In genomic region chr5:134420326-134420725, GRCh38 we compare ENCODE assay signal across 24 cellular contexts. TPM values are rescaled to one million over a fixed set of nuclear protein-coding genes. Genes with fewer than 3 reads are reported as not detected.
DNase-seq lines count a peak whose midpoint lies in the region; ATAC-seq, FAIRE-seq and TF ChIP-seq lines count a peak whose summit lies in the region.
"Had no signal": no experiment of that assay in that cellular context is flagged by ENCODE, and none has a peak within 500 bp of the region (broad histone marks: within the 10 kb centered on the region; RNA-seq: fewer than 3 reads in every experiment).

No MANE protein-coding gene starts in this region.

- no peaks in the 10 kb centered on the region for H3K36me3 ChIP-seq in astrocyte (ENCODE audit: insufficient read depth, low read length)
- H3K36me3 ChIP-seq: esophagus squamous epithelium, heart right ventricle, lower lobe of right lung, neutrophil, Peyer's patch, spleen, upper lobe of right lung, WERI-Rb-1 had no signal

- H3K36me3 Mint-ChIP-seq in astrocyte (ENCODE audit: low read depth, unreplicated experiment), result no peaks in the 10 kb centered on the region
- H3K36me3 Mint-ChIP-seq in endothelial cell (ENCODE audit: low read depth, unreplicated experiment), result no peaks in the 10 kb centered on the region

- H2AFZ ChIP-seq in astrocyte (ENCODE audit: low read depth, low read length), result no peak overlapping the region

- H3K79me2 ChIP-seq in astrocyte (ENCODE audit: insufficient read depth, low read length), result no peaks in the 10 kb centered on the region

- FAIRE-seq in astrocyte (lab: Jason Lieb, UNC), result no peak

- ATAC-seq in GM18907 (IDR thresholded peaks at IDR 0.05; ENCODE audit: unreplicated experiment), result no peak
- ATAC-seq: heart right ventricle, lower lobe of right lung, upper lobe of right lung had no signal

- H3K9me3 Mint-ChIP-seq in astrocyte (ENCODE audit: unreplicated experiment) (no peaks in the 10 kb centered on the region), endothelial cell (ENCODE audit: unreplicated experiment) (no peaks in the 10 kb centered on the region)

- H3K4me1 ChIP-seq in astrocyte (ENCODE audit: insufficient read depth, low read length), result no peaks in the 10 kb centered on the region
- H3K4me1 ChIP-seq: esophagus squamous epithelium, heart right ventricle, lower lobe of right lung, spleen, upper lobe of right lung had no signal

- peak; percentile 30 for DNase-seq in DMS53 (lab: John Stamatoyannopoulos, UW)
- DNase-seq in DMS53 treated with DMSO at 0.1 percent for 48 hours (lab: John Stamatoyannopoulos, UW; ENCODE audit: unreplicated experiment), result no peak
- peak; percentile 11 for DNase-seq in astrocyte (ENCODE audit: low read depth)
- peak; percentile 22 for DNase-seq in fibroblast of the aortic adventitia (ENCODE audit: low read depth)
- DNase-seq in endothelial cell (ENCODE audit: low spot score), result no peak
- DNase-seq in activated T-cell treated with anti-CD3 and anti-CD28 coated beads, Interleukin-2, amount 50 U/mL, for 1 hour, result no peak
- DNase-seq in AG08395 (ENCODE audit: low spot score), result no peak
- DNase-seq: activated naive CD4-positive, alpha-beta T cell; aorta; effector memory CD4-positive, alpha-beta T cell; esophagus squamous epithelium; GF-D8; heart right ventricle; Karpas-422; lower lobe of right lung; NCI-H1092; Peyer's patch; spleen; upper lobe of right lung; WERI-Rb-1 had no signal

- TF ChIP-seq CTCF in astrocyte (IDR thresholded peaks at IDR 0.05; ENCODE audit: insufficient read depth, low read depth, low read length) (no peak), fibroblast of the aortic adventitia (IDR thresholded peaks at IDR 0.05; ENCODE audit: insufficient read depth, low read length) (no peak), endothelial cell (IDR thresholded peaks at IDR 0.05; ENCODE audit: unreplicated experiment) (no peak)

- no peak overlapping the region for H3K27ac ChIP-seq in astrocyte (ENCODE audit: low read depth, low read length)
- H3K27ac ChIP-seq: 22Rv1, esophagus squamous epithelium, heart right ventricle, lower lobe of right lung, neutrophil, SK-N-MC, spleen, upper lobe of right lung, WERI-Rb-1 had no signal

- H3K27me3 Mint-ChIP-seq in astrocyte (ENCODE audit: low read depth, unreplicated experiment), result no peaks in the 10 kb centered on the region
- H3K27me3 Mint-ChIP-seq in endothelial cell (ENCODE audit: unreplicated experiment), result peaks cover 2% of the 10 kb centered on the region

- H4K20me1 ChIP-seq in astrocyte (ENCODE audit: insufficient read depth, low read length), result no peaks in the 10 kb centered on the region

- H3K4me2 ChIP-seq in astrocyte (ENCODE audit: low read length), result no peak overlapping the region

- H3K27ac Mint-ChIP-seq in astrocyte (ENCODE audit: unreplicated experiment) (peak overlapping the region; percentile 27), endothelial cell (ENCODE audit: unreplicated experiment) (no peak overlapping the region)

- H3K4me1 Mint-ChIP-seq in astrocyte (ENCODE audit: low read depth, unreplicated experiment), result peaks cover 2% of the 10 kb centered on the region
- H3K4me1 Mint-ChIP-seq in endothelial cell (ENCODE audit: unreplicated experiment), result no peaks in the 10 kb centered on the region

- H3K4me3 ChIP-seq in astrocyte (ENCODE audit: insufficient read depth, low read depth, low read length) (no peak overlapping the region), fibroblast of the aortic adventitia (ENCODE audit: low read depth, low read length) (no peak overlapping the region)
- H3K4me3 ChIP-seq: esophagus squamous epithelium, heart right ventricle, lower lobe of right lung, Peyer's patch, SK-N-MC, spleen, upper lobe of right lung had no signal

- no peaks in the 10 kb centered on the region for H3K9me3 ChIP-seq in astrocyte (ENCODE audit: insufficient read depth, low read depth, low read length)
- H3K9me3 ChIP-seq: neutrophil, Peyer's patch, upper lobe of right lung had no signal

- no peaks in the 10 kb centered on the region for H3K27me3 ChIP-seq in astrocyte (ENCODE audit: insufficient read depth, low read length)
- H3K27me3 ChIP-seq: esophagus squamous epithelium, heart right ventricle, neutrophil, Peyer's patch, spleen, upper lobe of right lung had no signal

- no peak overlapping the region for H3K4me3 Mint-ChIP-seq in astrocyte (ENCODE audit: unreplicated experiment)
- H3K4me3 Mint-ChIP-seq in endothelial cell (ENCODE audit: unreplicated experiment), result no peak overlapping the region

- H3K9ac ChIP-seq in astrocyte (ENCODE audit: low read length), result no peak overlapping the region

RNA-seq across cellular contexts. Expression of gene CDKN2AIPNL, which starts 8.6 kb away (rescaled TPM):
- total RNA-seq in astrocyte, result 22.1 and 22.8 TPM in 2 replicates
- 6.5 and 36.3 TPM in 2 replicates for total RNA-seq in fibroblast of the aortic adventitia (ENCODE audit: low replicate concordance)
- total RNA-seq in endothelial cell (ENCODE audit: unreplicated experiment), result 26.2 TPM

RNA-seq across cellular contexts. Expression of gene UBE2B, which starts 49.0 kb away (rescaled TPM):
- 97.1 and 97.8 TPM in 2 replicates for total RNA-seq in astrocyte
- total RNA-seq in fibroblast of the aortic adventitia (ENCODE audit: low replicate concordance), result 19.8 and 49.1 TPM in 2 replicates
- total RNA-seq in endothelial cell (ENCODE audit: unreplicated experiment), result 63.0 TPM

RNA-seq across cellular contexts. Expression of gene CDKL3, which starts 53.4 kb away (rescaled TPM):
- total RNA-seq in astrocyte (4.0 and 5.7 TPM in 2 replicates), fibroblast of the aortic adventitia (ENCODE audit: low replicate concordance) (0.25 and 4.4 TPM in 2 replicates), endothelial cell (ENCODE audit: unreplicated experiment) (3.8 TPM)
- total RNA-seq: Peyer's patch had no signal

Comparison
In these comparisons a context has a peak if more than half of its experiments do, and no peak if none do; other contexts are left out.
1. DNase-seq: peak in DMS53 (single experiment), astrocyte (single experiment) and fibroblast of the aortic adventitia (single experiment); none in DMS53 treated with DMSO at 0.1 percent for 48 hours (single experiment), endothelial cell (single experiment), activated T-cell treated with anti-CD3 and anti-CD28 coated beads, Interleukin-2, amount 50 U/mL, for 1 hour (single experiment) and AG08395 (single experiment).